ENCODE assay signal across 12 cellular contexts in genomic region chr16:57383276-57384247, GRCh38. TPM values are rescaled to one million over a fixed set of nuclear protein-coding genes. Genes with fewer than 3 reads are reported as not detected.
DNase-seq lines count a peak whose midpoint lies in the region; ATAC-seq and TF ChIP-seq lines count a peak whose summit lies in the region.
"Had no signal": no experiment of that assay in that cellular context is flagged by ENCODE, and none has a peak within 500 bp of the region (broad histone marks: within the 10 kb centered on the region; RNA-seq: fewer than 3 reads in every experiment).

No MANE protein-coding gene starts in this region.

- TF ChIP-seq CTCF in SK-N-SH (IDR thresholded peaks at IDR 0.05), result no peak
- no peak for TF ChIP-seq CTCF in gastroesophageal sphincter (IDR thresholded peaks at IDR 0.05)
- TF ChIP-seq CTCF in GM10248 (IDR thresholded peaks at IDR 0.05; ENCODE audit: control extremely low read depth, extremely low read depth, low read depth, missing control alignments), result no peak

- CTCF ChIA-PET in SK-N-SH (lab: Yijun Ruan, JAX) (no interaction called here), GM10248 (lab: Yijun Ruan, JAX) (interaction anchor here (1.1 to 4.9 kb wide), 4 partner anchors 19 to 34 kb away, joined by 3 to 29 read pairs (median 10); no protein-coding TSS in a partner anchor)

- no peak overlapping the region for H2AFZ ChIP-seq in GM23248
- H2AFZ ChIP-seq in SK-N-SH (ENCODE audit: low read depth), result peak overlapping the region; percentile 63; the same call in 1 of the 2 replicates

- TF ChIP-seq RAD21 in SK-N-SH (IDR thresholded peaks at IDR 0.05; ENCODE audit: low read length), result no peak

- H3K9me2 ChIP-seq in GM23248 (ENCODE audit: insufficient read depth) (no peaks in the 10 kb centered on the region), SK-N-SH (no peaks in the 10 kb centered on the region)

- H3K9ac ChIP-seq in GM23248, result no peak overlapping the region
- H3K9ac ChIP-seq in SK-N-SH, result no peak overlapping the region

- peak; percentile 75 for ATAC-seq in gastroesophageal sphincter
- no peak for ATAC-seq in HG03045 (IDR thresholded peaks at IDR 0.05; ENCODE audit: unreplicated experiment)
- no peak for ATAC-seq in HG03095 (IDR thresholded peaks at IDR 0.05; ENCODE audit: unreplicated experiment)

- H3K4me1 ChIP-seq in GM23248 (ENCODE audit: insufficient read depth), result no peaks in the 10 kb centered on the region
- H3K4me1 ChIP-seq in SK-N-SH (ENCODE audit: control insufficient read depth in 1 of 2, insufficient read depth in 2 of 2, low read depth in 1 of 2, low read length in 1 of 2), result peaks cover 10 to 23% of the 10 kb centered on the region in 2 experiments; a peak in 3 of 4 replicates
- peaks cover 0 to 79% (median 26%) of the 10 kb centered on the region in 3 donors for H3K4me1 ChIP-seq in gastroesophageal sphincter

- H3K4me2 ChIP-seq in GM23248 (ENCODE audit: unreplicated experiment) (no peak overlapping the region), SK-N-SH (peak overlapping the region; percentile 43; the same call in 1 of the 2 replicates)

- H3K36me3 ChIP-seq in GM23248 (ENCODE audit: low read depth), result no peaks in the 10 kb centered on the region
- H3K36me3 ChIP-seq in SK-N-SH (replicated peaks in 1 of 2; ENCODE audit: control insufficient read depth in 1 of 2, insufficient read depth in 2 of 2, low read length in 1 of 2), result no peaks in the 10 kb centered on the region
- H3K36me3 ChIP-seq in gastroesophageal sphincter, result peaks cover 0 to 32% of the 10 kb centered on the region in 2 donors
- H3K36me3 ChIP-seq: SJCRH30 had no signal

- H3K9me3 ChIP-seq in GM23248 (ENCODE audit: low read depth) (no peaks in the 10 kb centered on the region), SK-N-SH (no peaks in the 10 kb centered on the region), gastroesophageal sphincter (no peaks in the 10 kb centered on the region)
- H3K9me3 ChIP-seq: SJCRH30 had no signal

- no peak for TF ChIP-seq POLR2A in gastroesophageal sphincter (IDR thresholded peaks at IDR 0.05)

- H3F3A ChIP-seq in GM23248 (ENCODE audit: insufficient read depth) (no peaks in the 10 kb centered on the region), SK-N-SH (replicated peaks; ENCODE audit: insufficient read depth) (peaks cover 1% of the 10 kb centered on the region)

- in situ Hi-C loops in GM23248 (cut with MboI), result no loop called here

- H4K20me1 ChIP-seq in GM23248 (ENCODE audit: insufficient read depth) (no peaks in the 10 kb centered on the region), SK-N-SH (ENCODE audit: insufficient read depth) (no peaks in the 10 kb centered on the region)

- TF ChIP-seq EP300 in SK-N-SH (IDR thresholded peaks at IDR 0.05; ENCODE audit: borderline replicate concordance in 1 of 2, low read depth in 1 of 2, low read length in 1 of 2), result no peak
- TF ChIP-seq EP300 in gastroesophageal sphincter (IDR thresholded peaks at IDR 0.05), result no peak

- H3K27me3 ChIP-seq in GM23248 (replicated peaks; ENCODE audit: insufficient read depth), result peaks cover 10% of the 10 kb centered on the region; the same call in 1 of the 2 replicates
- no peaks in the 10 kb centered on the region for H3K27me3 ChIP-seq in SK-N-SH (ENCODE audit: insufficient read depth)
- no peaks in the 10 kb centered on the region for H3K27me3 ChIP-seq in gastroesophageal sphincter

- POLR2A ChIA-PET in SK-N-SH (lab: Yijun Ruan, JAX), result no interaction called here
- POLR2A ChIA-PET in GM10248 (lab: Yijun Ruan, JAX), result no interaction called here

- H3K27ac ChIP-seq in GM23248, result no peak overlapping the region
- H3K27ac ChIP-seq in SK-N-SH (ENCODE audit: low read depth in 2 of 2, low read length in 1 of 2), result no peak overlapping the region; a peak in 1 of 4 replicates
- peak overlapping the region; percentile 8 to 96 (median 65) for H3K27ac ChIP-seq in gastroesophageal sphincter
- H3K27ac ChIP-seq: SJCRH30 had no signal

- H3K4me3 ChIP-seq in GM23248, result no peak overlapping the region
- no peak overlapping the region for H3K4me3 ChIP-seq in SK-N-SH (ENCODE audit: low read depth in 2 of 2, low read length in 1 of 2)
- no peak overlapping the region for H3K4me3 ChIP-seq in gastroesophageal sphincter
- H3K4me3 ChIP-seq: lung, SJCRH30 had no signal

- peak; percentile 43 for DNase-seq in GM23248
- DNase-seq in SK-N-SH, result no peak
- peak; percentile 47 for DNase-seq in renal cortical epithelial cell (ENCODE audit: low read depth)
- no peak for DNase-seq in GM10248 (ENCODE audit: extremely low spot score)
- DNase-seq in NCI-H2171 (lab: John Stamatoyannopoulos, UW), result no peak
- DNase-seq: GDM1, NCI-H1417, SJCRH30 had no signal

- WGBS in GM23248 (ENCODE audit: low coverage in 1 of 2, low lambda C conversion rate in 2 of 2, missing lambda C conversion rate in 2 of 2), 2 experiments, result 42 to 43% methylated on average over 8 of the region's 8 CpGs
- WGBS in SK-N-SH (ENCODE audit: low lambda C conversion rate), result 65% methylated on average over 5 of the region's 8 CpGs
- 67 to 90% methylated on average over 3 of the region's 8 CpGs for WGBS in gastroesophageal sphincter (ENCODE audit: low coverage in 1 of 2), 2 donors

- H3K79me2 ChIP-seq in GM23248 (ENCODE audit: insufficient read depth) (no peaks in the 10 kb centered on the region), SK-N-SH (ENCODE audit: insufficient read depth) (no peaks in the 10 kb centered on the region)

TF ChIP-seq in SK-N-SH, 30 proteins besides CTCF, POLR2A, EP300 and RAD21:
- TF ChIP-seq TCF12 (IDR thresholded peaks at IDR 0.05) (peak; percentile 65), TAF1 (IDR thresholded peaks at IDR 0.05; ENCODE audit: borderline replicate concordance, low read depth, low read length) (no peak), POLR2AphosphoS5 (IDR thresholded peaks at IDR 0.05; ENCODE audit: low read depth, low read length) (peak; percentile 25; the same call in 1 of the 2 replicates), FOSL2 (IDR thresholded peaks at IDR 0.05; ENCODE audit: borderline replicate concordance, low read depth) (peak; percentile 46; the same call in 1 of the 2 replicates), GATA2 (CRISPR knock-in tag; IDR thresholded peaks at IDR 0.05) (no peak)
- TF ChIP-seq, protein P1, sequence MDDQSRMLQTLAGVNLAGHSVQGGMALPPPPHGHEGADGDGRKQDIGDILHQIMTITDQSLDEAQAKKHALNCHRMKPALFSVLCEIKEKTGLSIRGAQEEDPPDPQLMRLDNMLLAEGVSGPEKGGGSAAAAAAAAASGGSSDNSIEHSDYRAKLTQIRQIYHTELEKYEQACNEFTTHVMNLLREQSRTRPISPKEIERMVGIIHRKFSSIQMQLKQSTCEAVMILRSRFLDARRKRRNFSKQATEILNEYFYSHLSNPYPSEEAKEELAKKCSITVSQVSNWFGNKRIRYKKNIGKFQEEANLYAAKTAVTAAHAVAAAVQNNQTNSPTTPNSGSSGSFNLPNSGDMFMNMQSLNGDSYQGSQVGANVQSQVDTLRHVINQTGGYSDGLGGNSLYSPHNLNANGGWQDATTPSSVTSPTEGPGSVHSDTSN (IDR thresholded peaks at IDR 0.05), result 0 out of 2 replicates have a peak, but pooled peaks have one; percentile 18

RNA-seq across cellular contexts. Expression of gene CX3CL1, which starts 11.3 kb away (rescaled TPM):
- total RNA-seq in GM23248 (2014; rRNA removed; shearing (Covaris generic)), result not detected in 2 replicates
- polyA plus RNA-seq in GM23248 (2016; fragmentation: Nextera tagmentation; extraction: Ambion mirVana) (not detected in 2 replicates), SK-N-SH (2012; rRNA removed) (5.8 and 6.8 TPM in 2 replicates)
- 3.1 and 4.9 TPM in 2 replicates for polyA plus RNA-seq in SK-N-SH (2012; cell fraction: cytosol; rRNA removed)
- 4.8 and 5.8 TPM in 2 replicates for polyA plus RNA-seq in SK-N-SH (2012; cell fraction: nucleus; rRNA removed)
- total RNA-seq in gastroesophageal sphincter (10 to 100 TPM; 18.6 to 45.8 (median 30.5) TPM), renal cortical epithelial cell (10.1 and 12.5 TPM in 2 replicates)

RNA-seq across cellular contexts. Expression of gene CCL17, which starts 21.0 kb away (rescaled TPM):
- total RNA-seq in GM23248 (2014; rRNA removed; shearing (Covaris generic)), result not detected in 2 replicates
- polyA plus RNA-seq in GM23248 (2016; fragmentation: Nextera tagmentation; extraction: Ambion mirVana), result not detected in 2 replicates
- polyA plus RNA-seq in SK-N-SH (2012; rRNA removed), result not detected in 2 replicates
- not detected in 2 replicates for polyA plus RNA-seq in SK-N-SH (2012; cell fraction: cytosol; rRNA removed)
- not detected in 2 replicates for polyA plus RNA-seq in SK-N-SH (2012; cell fraction: nucleus; rRNA removed)
- total RNA-seq in gastroesophageal sphincter, result not detected
- total RNA-seq in renal cortical epithelial cell, result not detected in 2 replicates
- total RNA-seq: SJCRH30 had no signal

RNA-seq across cellular contexts. Expression of gene CCL22, which starts 25.0 kb away (rescaled TPM):
- total RNA-seq in GM23248 (2014; rRNA removed; shearing (Covaris generic)), result not detected in 2 replicates
- 0.10 and 0.13 TPM in 2 replicates for polyA plus RNA-seq in GM23248 (2016; fragmentation: Nextera tagmentation; extraction: Ambion mirVana)
- polyA plus RNA-seq in SK-N-SH (2012; rRNA removed), result not detected in 2 replicates
- polyA plus RNA-seq in SK-N-SH (2012; cell fraction: cytosol; rRNA removed), result not detected in 2 replicates
- polyA plus RNA-seq in SK-N-SH (2012; cell fraction: nucleus; rRNA removed), result not detected in 2 replicates
- total RNA-seq in gastroesophageal sphincter, result not detected
- not detected in 2 replicates for total RNA-seq in renal cortical epithelial cell
- total RNA-seq: SJCRH30 had no signal

Comparison
In these comparisons a context has a peak if more than half of its experiments do, and no peak if none do; other contexts are left out.
1. DNase-seq: peak in GM23248 (single experiment) and renal cortical epithelial cell (single experiment); none in SK-N-SH (single experiment), GM10248 (single experiment) and NCI-H2171 (single experiment).
2. H3K27ac ChIP-seq: peak in gastroesophageal sphincter (4 of 4); none in GM23248 (single experiment) and SK-N-SH (0 of 2).
3. RNA of gene CX3CL1, which starts 11.3 kb away (total RNA-seq): 18.6 to 45.8 TPM in gastroesophageal sphincter and 10.1 to 12.5 TPM in renal cortical epithelial cell; not detected in GM23248; every median in the first group is over 10 times any median in the second.